In the genomic region with DNA sequence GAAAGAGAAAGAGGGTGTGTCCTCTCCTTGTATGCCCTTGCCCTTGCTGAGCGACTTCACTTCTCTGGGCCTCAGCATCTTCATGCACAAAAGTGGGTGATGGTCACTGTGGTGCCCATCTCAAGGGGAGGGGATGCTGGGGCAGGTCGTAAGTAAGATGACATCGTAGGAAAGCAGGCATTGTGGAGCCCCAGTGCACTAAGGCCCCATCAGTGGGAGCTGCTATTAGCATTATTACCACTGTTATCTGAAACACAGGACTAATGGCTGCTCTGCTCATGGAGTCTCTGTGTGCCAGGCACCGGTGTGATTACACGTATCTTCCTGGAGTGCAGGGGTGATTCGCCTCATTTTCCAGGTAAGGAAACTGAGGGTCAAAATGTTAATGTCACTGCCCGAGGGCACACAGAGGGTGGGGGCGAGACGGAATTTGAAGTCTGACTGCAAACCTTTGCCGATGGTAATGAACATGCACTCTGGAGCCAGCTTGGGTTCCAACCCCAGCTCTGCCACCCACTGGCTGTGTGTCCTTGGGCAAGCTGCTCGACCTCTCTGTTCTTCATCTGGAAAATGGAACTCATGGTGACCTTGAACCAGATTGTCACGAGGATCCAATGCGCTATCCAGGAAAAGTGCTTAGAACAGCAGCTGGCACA, we compare ENCODE assay signal across 26 cellular contexts.
"Had no signal": no experiment of that assay in that cellular context is flagged by ENCODE, and none has a peak within 500 bp of the region (broad histone marks: within the 10 kb centered on the region; RNA-seq: fewer than 3 reads in every experiment).

No MANE protein-coding gene starts in this region.

- H3K36me3 Mint-ChIP-seq: activated naive CD8-positive, alpha-beta T cell treated with anti-CD3 and anti-CD28 coated beads for 36 hours had no signal

- DNase-seq: activated B cell treated with CpG ODN at 0.5 μM for 24 hours; activated CD4-positive, alpha-beta T cell treated with anti-CD3 and anti-CD28 coated beads, Interleukin-2, amount 50 U/mL, for 4 hours; activated naive CD4-positive, alpha-beta T cell; activated naive CD8-positive, alpha-beta T cell treated with anti-CD3 and anti-CD28 coated beads for 36 hours; activated T-cell treated with anti-CD3 and anti-CD28 coated beads for 4 hours; activated T-cell treated with anti-CD3 and anti-CD28 coated beads, Interleukin-2, amount 50 U/mL, for 72 hours; adrenal gland; aorta; body of pancreas; cerebellar nuclear complex; cortex of kidney; heart right ventricle; ovary; retina; stimulated activated CD4-positive, alpha-beta T cell treated with anti-CD3 and anti-CD28 coated beads, Interleukin-1b, Interleukin-23, amount 100 ng/mL, for 48 hours; stimulated activated naive B cell treated with anti-CD40 and anti-IgM and Interleukin-4, amounts not matched to agents 10 μg/mL and 1 μg/mL and 100 μg/mL, for 72 hours; stomach; T-helper 1 cell; tibial artery had no signal

- H3K36me3 ChIP-seq: adrenal gland, heart right ventricle, left lung, ovary, stomach, tibial artery had no signal

- H3K9me3 Mint-ChIP-seq: activated B cell treated with CpG ODN at 0.5 μM for 24 hours; activated naive CD8-positive, alpha-beta T cell treated with anti-CD3 and anti-CD28 coated beads for 36 hours; activated T-cell treated with anti-CD3 and anti-CD28 coated beads, Interleukin-2, amount 50 U/mL, for 72 hours; nephron; stimulated activated naive B cell treated with anti-CD40 and anti-IgM and Interleukin-4, amounts not matched to agents 10 μg/mL and 1 μg/mL and 100 μg/mL, for 72 hours; T-helper 2 cell treated with Interferon-gamma antibody and Interleukin-4, amounts not matched to agents 5 μg/mL and 100 μg/mL, for 36 hours had no signal

- H3K4me3 ChIP-seq: adrenal gland, body of pancreas, heart right ventricle, left lung, mucosa of descending colon, ovary, smooth muscle cell, stomach, tibial artery had no signal

- H3K9me3 ChIP-seq: adrenal gland, body of pancreas, heart right ventricle, left lung, mucosa of descending colon, ovary, stomach, tibial artery had no signal

- H3K27me3 ChIP-seq: adrenal gland, body of pancreas, heart right ventricle, left lung, ovary, stomach, tibial artery had no signal

- H3K27ac ChIP-seq: adrenal gland, body of pancreas, left lung, ovary, stomach had no signal

- H3K27me3 Mint-ChIP-seq: activated B cell treated with CpG ODN at 0.5 μM for 24 hours; activated naive CD8-positive, alpha-beta T cell treated with anti-CD3 and anti-CD28 coated beads for 36 hours; progenitor cell of endocrine pancreas; stimulated activated naive B cell treated with anti-CD40 and anti-IgM and Interleukin-4, amounts not matched to agents 10 μg/mL and 1 μg/mL and 100 μg/mL, for 72 hours had no signal

- H3K4me3 Mint-ChIP-seq: activated B cell treated with CpG ODN at 0.5 μM for 24 hours; activated naive CD8-positive, alpha-beta T cell treated with anti-CD3 and anti-CD28 coated beads for 36 hours; activated T-cell treated with anti-CD3 and anti-CD28 coated beads, Interleukin-2, amount 50 U/mL, for 72 hours; nephron; stimulated activated naive B cell treated with anti-CD40 and anti-IgM and Interleukin-4, amounts not matched to agents 10 μg/mL and 1 μg/mL and 100 μg/mL, for 72 hours; T-helper 2 cell treated with Interferon-gamma antibody and Interleukin-4, amounts not matched to agents 5 μg/mL and 100 μg/mL, for 36 hours had no signal

- ATAC-seq: activated T-cell treated with anti-CD3 and anti-CD28 coated beads, Interleukin-2, amount 50 U/mL, for 72 hours; body of pancreas; esophagus mucosa; left lung; mucosa of descending colon; stimulated activated naive B cell treated with anti-CD40 and anti-IgM and Interleukin-4, amounts not matched to agents 10 μg/mL and 1 μg/mL and 100 μg/mL, for 72 hours had no signal

- H3K27ac Mint-ChIP-seq: activated B cell treated with CpG ODN at 0.5 μM for 24 hours; activated naive CD8-positive, alpha-beta T cell treated with anti-CD3 and anti-CD28 coated beads for 36 hours; activated T-cell treated with anti-CD3 and anti-CD28 coated beads, Interleukin-2, amount 50 U/mL, for 72 hours; nephron; stimulated activated naive B cell treated with anti-CD40 and anti-IgM and Interleukin-4, amounts not matched to agents 10 μg/mL and 1 μg/mL and 100 μg/mL, for 72 hours; T-helper 2 cell treated with Interferon-gamma antibody and Interleukin-4, amounts not matched to agents 5 μg/mL and 100 μg/mL, for 36 hours had no signal
